7 cellular contexts compared by ENCODE assay signal in genomic region chr16:47037396-47037745, GRCh38.
DNase-seq lines count a peak whose midpoint lies in the region; ATAC-seq and TF ChIP-seq lines count a peak whose summit lies in the region.

No MANE protein-coding gene starts in this region.

- WGBS in lower leg skin, 2 donors, result 1 to 2% methylated on average over 17 to 19 of the region's 24 CpGs

- DNase-seq in SJSA1 (ENCODE audit: low read depth in 1 of 2, low spot score in 2 of 2) (no peak), cardiac fibroblast (ENCODE audit: low read depth in 2 of 2) (peak in 1 of 2 donors; percentile 11), lower leg skin (ENCODE audit: low spot score in 2 of 2) (peak; percentile 19 to 86), H4 (ENCODE audit: low spot score) (no peak)
- peak; percentile 60 for DNase-seq in stimulated activated CD8-positive, alpha-beta memory T cell treated with anti-CD3 and anti-CD28 coated beads, Interleukin-4, amount 100 ng/mL, for 48 hours

- TF ChIP-seq CTCF in cardiac fibroblast (IDR thresholded peaks at IDR 0.05; ENCODE audit: low read depth, low read length), result no peak
- TF ChIP-seq CTCF in lower leg skin (IDR thresholded peaks at IDR 0.05), result no peak

- H3K9me3 ChIP-seq in SJSA1 (replicated peaks), result no peaks in the 10 kb centered on the region

- TF ChIP-seq POLR2A in lower leg skin (IDR thresholded peaks at IDR 0.05), result no peak

- H3K27me3 ChIP-seq in SJSA1 (replicated peaks), result 0 out of 2 replicates have a peak, but pooled peaks cover 3% of the 10 kb centered on the region

- H3K4me3 ChIP-seq in SJSA1 (peak overlapping the region; percentile 43), cardiac fibroblast (replicated peaks in 1 of 2; ENCODE audit: low read depth in 2 of 2, low read length in 2 of 2) (peak overlapping the region; percentile 59 to 65), lower leg skin (ENCODE audit: low read depth, poor library complexity, severe bottlenecking) (peak overlapping the region; percentile 40)

- H3K36me3 ChIP-seq in SJSA1, result no peaks in the 10 kb centered on the region

- H3K4me1 ChIP-seq in SJSA1 (replicated peaks), result peaks cover 6% of the 10 kb centered on the region

- peak; percentile 12 for ATAC-seq in GM18870 (IDR thresholded peaks at IDR 0.05; ENCODE audit: unreplicated experiment)
- ATAC-seq in HG02884 (IDR thresholded peaks at IDR 0.05; ENCODE audit: unreplicated experiment), result peak; percentile 32

- no peak overlapping the region for H3K27ac ChIP-seq in SJSA1

- intact Hi-C loops in lower leg skin (cut with DNase I; ENCODE audit: low total_unique reads), result loop anchor here (10.0 kb wide), 1 partner anchor 1117 kb away; the partner anchor contains the start of gene ABCC12

Comparison
In these comparisons a context has a peak if more than half of its experiments do, and no peak if none do; other contexts are left out.
1. DNase-seq: peak in lower leg skin (2 of 2) and stimulated activated CD8-positive, alpha-beta memory T cell treated with anti-CD3 and anti-CD28 coated beads, Interleukin-4, amount 100 ng/mL, for 48 hours (single experiment); none in SJSA1 (0 of 2) and H4 (single experiment).
2. Peak in every context shown above with its lines, with median percentiles within 50 percentile points of each other: H3K4me3 ChIP-seq.